In genomic region chr9:85740821-85741111, GRCh38 we compare ENCODE assay signal across 8 cellular contexts. TPM values are rescaled to one million over a fixed set of nuclear protein-coding genes. Genes with fewer than 3 reads are reported as not detected.
DNase-seq lines count a peak whose midpoint lies in the region; ATAC-seq, FAIRE-seq and TF ChIP-seq lines count a peak whose summit lies in the region.

No MANE protein-coding gene starts in this region.

- TF ChIP-seq CTCF in A549 (IDR thresholded peaks at IDR 0.05) (no peak), SK-N-SH (IDR thresholded peaks at IDR 0.05) (no peak), epithelial cell of esophagus (IDR thresholded peaks at IDR 0.05; ENCODE audit: insufficient read depth, low read depth, low read length, missing control alignments) (no peak), neural crest cell (conservative IDR thresholded peaks at IDR 0.05) (no peak)

- TF ChIP-seq EP300 in A549 (IDR thresholded peaks at IDR 0.05), result no peak
- no peak for TF ChIP-seq EP300 in SK-N-SH (IDR thresholded peaks at IDR 0.05; ENCODE audit: borderline replicate concordance in 1 of 2, low read depth in 1 of 2, low read length in 1 of 2)

- peak overlapping the region; percentile 85 for H2AFZ ChIP-seq in SK-N-SH (ENCODE audit: low read depth)

- peak overlapping the region; percentile 93 for H3K27ac Mint-ChIP-seq in neural crest cell (ENCODE audit: unreplicated experiment)

- no peak for TF ChIP-seq POLR2A in A549 (IDR thresholded peaks at IDR 0.05; ENCODE audit: low read length)

- no peaks in the 10 kb centered on the region for H4K20me1 ChIP-seq in SK-N-SH (ENCODE audit: insufficient read depth)

- 14% methylated on average over 9 of the region's 9 CpGs for WGBS in A549 (ENCODE audit: missing lambda C conversion rate)
- WGBS in SK-N-SH (ENCODE audit: low lambda C conversion rate), result 14% methylated on average over 9 of the region's 9 CpGs

- peaks cover 50% of the 10 kb centered on the region for H3K79me2 ChIP-seq in SK-N-SH (ENCODE audit: insufficient read depth)

- CTCF ChIA-PET in A549 (lab: Yijun Ruan, JAX), result interaction anchor here (1.1 to 4.6 kb wide), 3 partner anchors 25 to 42 kb away, joined by 3 to 20 read pairs (median 4); no protein-coding TSS in a partner anchor
- CTCF ChIA-PET in SK-N-SH (lab: Yijun Ruan, JAX), result interaction anchor here (0.8 to 1.0 kb wide), 2 partner anchors 73 to 130 kb away, joined by 3 to 4 read pairs; no protein-coding TSS in a partner anchor

- H3K4me3 Mint-ChIP-seq in neural crest cell, result peak overlapping the region; percentile 94

- peak overlapping the region; percentile 85 to 90 for H3K27ac ChIP-seq in A549
- H3K27ac ChIP-seq in SK-N-SH (ENCODE audit: low read depth in 2 of 2, low read length in 1 of 2), result peak overlapping the region; percentile 38 to 79; a peak in 2 of 4 replicates

- no peaks in the 10 kb centered on the region for H3K9me2 ChIP-seq in SK-N-SH

- H3K9me3 Mint-ChIP-seq in neural crest cell, result no peaks in the 10 kb centered on the region

- POLR2A ChIA-PET in A549 (lab: Yijun Ruan, JAX) (interaction anchor here (1.1 kb wide), 1 partner anchor 42 kb away, joined by 4 read pairs; no protein-coding TSS in a partner anchor), SK-N-SH (lab: Yijun Ruan, JAX) (no interaction called here)

- ATAC-seq in A549 (peak; percentile 4 to 7; a peak in 2 of 6 replicates), GM21825 (IDR thresholded peaks at IDR 0.05; ENCODE audit: unreplicated experiment) (peak; percentile 29), GM18907 (IDR thresholded peaks at IDR 0.05; ENCODE audit: unreplicated experiment) (no peak), HG02870 (IDR thresholded peaks at IDR 0.05; ENCODE audit: unreplicated experiment) (no peak)

- no peaks in the 10 kb centered on the region for H3K9me3 ChIP-seq in A549
- H3K9me3 ChIP-seq in SK-N-SH, result no peaks in the 10 kb centered on the region

- H3K27me3 ChIP-seq in SK-N-SH (ENCODE audit: insufficient read depth), result no peaks in the 10 kb centered on the region

- H3K36me3 ChIP-seq in SK-N-SH (replicated peaks in 1 of 2; ENCODE audit: control insufficient read depth in 1 of 2, insufficient read depth in 2 of 2, low read length in 1 of 2), result no peaks in the 10 kb centered on the region

- no peaks in the 10 kb centered on the region for H3K27me3 Mint-ChIP-seq in neural crest cell (ENCODE audit: low read depth)

- H3K9ac ChIP-seq in SK-N-SH, result peak overlapping the region; percentile 77

- H3K4me3 ChIP-seq in A549 (peak overlapping the region; percentile 96), SK-N-SH (ENCODE audit: low read depth in 2 of 2, low read length in 1 of 2) (peak overlapping the region; percentile 95 to 97), epithelial cell of esophagus (ENCODE audit: low read length) (peak overlapping the region; percentile 81)

- peaks cover 28% of the 10 kb centered on the region for H3K4me1 Mint-ChIP-seq in neural crest cell

- no peak for FAIRE-seq in A549 (lab: Jason Lieb, UNC)

- H3K4me2 ChIP-seq in A549, result peak overlapping the region; percentile 95
- H3K4me2 ChIP-seq in SK-N-SH, result peak overlapping the region; percentile 86

- peaks cover 40% of the 10 kb centered on the region for H3K4me1 ChIP-seq in A549
- H3K4me1 ChIP-seq in SK-N-SH (ENCODE audit: control insufficient read depth in 1 of 2, insufficient read depth in 2 of 2, low read depth in 1 of 2, low read length in 1 of 2), result peaks cover 0 to 4% of the 10 kb centered on the region in 2 experiments; a peak in 1 of 4 replicates

- H3F3A ChIP-seq in SK-N-SH (replicated peaks; ENCODE audit: insufficient read depth), result peaks cover 8% of the 10 kb centered on the region

- no peak for DNase-seq in A549 (ENCODE audit: low read depth in 1 of 2, low spot score in 1 of 2)
- DNase-seq in SK-N-SH, result peak; percentile 36
- DNase-seq in epithelial cell of esophagus (ENCODE audit: low read depth), result no peak
- no peak for DNase-seq in neural crest cell (ENCODE audit: low read depth, low spot score)
- DNase-seq in NCI-H1930 (lab: John Stamatoyannopoulos, UW), result no peak

- TF ChIP-seq RAD21 in A549 (conservative IDR thresholded peaks at IDR 0.05 in 1 of 2, IDR thresholded peaks at IDR 0.05 in 1 of 2) (no peak), SK-N-SH (IDR thresholded peaks at IDR 0.05; ENCODE audit: low read length) (no peak)

- no peaks in the 10 kb centered on the region for H3K36me3 Mint-ChIP-seq in neural crest cell (ENCODE audit: low read depth)

TF ChIP-seq in A549, 52 proteins besides CTCF, POLR2A, EP300 and RAD21 (continues in another document):
- TF ChIP-seq FOXS1 (CRISPR knock-in tag; IDR thresholded peaks at IDR 0.05), result no peak
- TF ChIP-seq FOSB (CRISPR knock-in tag; IDR thresholded peaks at IDR 0.05), result no peak
- no peak for TF ChIP-seq JUN (IDR thresholded peaks at IDR 0.05)
- no peak for TF ChIP-seq TP53 (CRISPR knock-in tag; IDR thresholded peaks at IDR 0.05)
- no peak for TF ChIP-seq ESRRA (IDR thresholded peaks at IDR 0.05; ENCODE audit: borderline replicate concordance, low read length)
- no peak for TF ChIP-seq ZFP36 (IDR thresholded peaks at IDR 0.05; ENCODE audit: borderline replicate concordance, partially characterized antibody)
- no peak for TF ChIP-seq ZC3H11A (IDR thresholded peaks at IDR 0.05)
- no peak for TF ChIP-seq RARB (CRISPR knock-in tag; IDR thresholded peaks at IDR 0.05)
- TF ChIP-seq GATA3 (IDR thresholded peaks at IDR 0.05; ENCODE audit: borderline replicate concordance), result no peak
- TF ChIP-seq JUNB (IDR thresholded peaks at IDR 0.05), result no peak
- no peak for TF ChIP-seq RCOR1 (IDR thresholded peaks at IDR 0.05; ENCODE audit: low read depth, low read length)
- TF ChIP-seq PHF8 (IDR thresholded peaks at IDR 0.05; ENCODE audit: borderline replicate concordance, low read depth), result no peak
- TF ChIP-seq NFE2L2 (conservative IDR thresholded peaks at IDR 0.05; ENCODE audit: low read length), result no peak
- no peak for TF ChIP-seq CHD4 (IDR thresholded peaks at IDR 0.05; ENCODE audit: borderline replicate concordance)
- no peak for TF ChIP-seq RNF2 (IDR thresholded peaks at IDR 0.05; ENCODE audit: borderline replicate concordance, low read depth)
- TF ChIP-seq MAFK (IDR thresholded peaks at IDR 0.05; ENCODE audit: partially characterized antibody), result no peak
- no peak for TF ChIP-seq POLR2AphosphoS2 (conservative IDR thresholded peaks at IDR 0.05; ENCODE audit: low read length)
- TF ChIP-seq BCL3 (IDR thresholded peaks at IDR 0.05), result no peak
- TF ChIP-seq CEBPB (IDR thresholded peaks at IDR 0.05), result no peak

TF ChIP-seq in SK-N-SH, 30 proteins besides CTCF, POLR2A, EP300 and RAD21:
- TF ChIP-seq SIN3A (IDR thresholded peaks at IDR 0.05; ENCODE audit: borderline replicate concordance, low read depth, low read length), result no peak
- TF ChIP-seq MEF2A (IDR thresholded peaks at IDR 0.05; ENCODE audit: borderline replicate concordance, low read depth), result no peak
- no peak for TF ChIP-seq TAF1 (IDR thresholded peaks at IDR 0.05; ENCODE audit: borderline replicate concordance, low read depth, low read length)

RNA-seq across cellular contexts. Expression of gene AGTPBP1, which starts 1.0 kb away (rescaled TPM):
- polyA plus RNA-seq in A549 (2011; rRNA removed) (14.1 and 18.8 TPM in 2 replicates), A549 (2017; fragmentation: RNase III; extraction: RNeasy Plus Mini Kit Qiagen cat#74134 plus additional on column Dnase treatment) (8.9 to 9.4 TPM (median 9.0 TPM) in 3 replicates), SK-N-SH (2012; rRNA removed) (3.8 and 4.3 TPM in 2 replicates)
- polyA plus RNA-seq in A549 (2012; cell fraction: cytosol; rRNA removed), result 3.2 and 3.4 TPM in 2 replicates
- 2.1 and 3.6 TPM in 2 replicates for polyA plus RNA-seq in A549 (2012; cell fraction: nucleus; rRNA removed)
- polyA minus RNA-seq in A549 (2011; rRNA and poly(A)+ RNA removed), result 7.5 and 9.3 TPM in 2 replicates
- polyA plus RNA-seq in SK-N-SH (2012; cell fraction: cytosol; rRNA removed), result 5.1 and 6.7 TPM in 2 replicates
- 3.8 and 9.4 TPM in 2 replicates for polyA plus RNA-seq in SK-N-SH (2012; cell fraction: nucleus; rRNA removed)
- total RNA-seq in neural crest cell, result 42.4 and 43.0 TPM in 2 replicates

Comparison
In these comparisons a context has a peak if more than half of its experiments do, and no peak if none do; other contexts are left out.
1. ATAC-seq: peak in A549 (2 of 2) and GM21825 (single experiment); none in GM18907 (single experiment) and HG02870 (single experiment).
2. Peak in every context shown above with its lines, with median percentiles within 50 percentile points of each other: H3K4me3 ChIP-seq.